8 cellular contexts compared by ENCODE assay signal in genomic region chr6:168956884-168957730, GRCh38.
DNase-seq lines count a peak whose midpoint lies in the region; ATAC-seq and TF ChIP-seq lines count a peak whose summit lies in the region.

No MANE protein-coding gene starts in this region.

- H3K9me3 ChIP-seq in neural cell (ENCODE audit: low read length): no peaks in the 10 kb centered on the region
- H3K9me3 ChIP-seq in upper lobe of left lung: no peaks in the 10 kb centered on the region

- H3K4me1 ChIP-seq in upper lobe of left lung: no peaks in the 10 kb centered on the region

- no peaks in the 10 kb centered on the region for H3K36me3 ChIP-seq in neural cell (ENCODE audit: insufficient read depth, low read length)
- no peaks in the 10 kb centered on the region for H3K36me3 ChIP-seq in upper lobe of left lung

- TF ChIP-seq EP300 in neural cell (conservative IDR thresholded peaks at IDR 0.05; ENCODE audit: poor library complexity, severe bottlenecking) (no peak), upper lobe of left lung (IDR thresholded peaks at IDR 0.05) (no peak)

- H3K4me3 ChIP-seq in fibroblast of the aortic adventitia (ENCODE audit: low read depth, low read length) (no peak overlapping the region), neural cell (ENCODE audit: low read length) (no peak overlapping the region), upper lobe of left lung (no peak overlapping the region)

- 59 to 61% methylated on average over 4 to 6 of the region's 6 CpGs for WGBS in upper lobe of left lung, 2 donors

- no peaks in the 10 kb centered on the region for H3K9me2 ChIP-seq in neural cell (ENCODE audit: insufficient read depth, low read length)

- no peak overlapping the region for H3K9ac ChIP-seq in neural cell (ENCODE audit: low read length)

- no peak overlapping the region for H3K4me2 ChIP-seq in neural cell (ENCODE audit: low read length)

- ATAC-seq in GM18867 (IDR thresholded peaks at IDR 0.05; ENCODE audit: unreplicated experiment) (peak; percentile 96), HG03439 (IDR thresholded peaks at IDR 0.05; ENCODE audit: unreplicated experiment) (peak; percentile 83), upper lobe of left lung (ENCODE audit: low FRiP score in 2 of 2) (peak; percentile 65 to 90)

- H3F3A ChIP-seq in neural cell (ENCODE audit: insufficient read depth, low read length, poor library complexity, severe bottlenecking): no peaks in the 10 kb centered on the region

- H3K27ac ChIP-seq in neural cell (ENCODE audit: low read length) (no peak overlapping the region), upper lobe of left lung (no peak overlapping the region)

- H2AFZ ChIP-seq in neural cell (ENCODE audit: low read depth, low read length): no peak overlapping the region

- no peaks in the 10 kb centered on the region for H3K79me2 ChIP-seq in neural cell (replicated peaks; ENCODE audit: insufficient read depth, low read length)

- TF ChIP-seq RAD21 in neural cell (conservative IDR thresholded peaks at IDR 0.05): peak; percentile 98

- TF ChIP-seq CTCF in fibroblast of the aortic adventitia (IDR thresholded peaks at IDR 0.05; ENCODE audit: insufficient read depth, low read length) (peak; percentile 92), neural cell (IDR thresholded peaks at IDR 0.05; ENCODE audit: poor library complexity, severe bottlenecking) (peak; percentile 95), upper lobe of left lung (IDR thresholded peaks at IDR 0.05) (peak in 5 of 6 experiments; percentile 52 to 66 (median 65))

- no peaks in the 10 kb centered on the region for H4K20me1 ChIP-seq in neural cell (ENCODE audit: insufficient read depth)

- no peak for TF ChIP-seq POLR2A in upper lobe of left lung (IDR thresholded peaks at IDR 0.05)

- peak; percentile 88 for DNase-seq in Ammon's horn (ENCODE audit: low spot score)
- peak; percentile 84 for DNase-seq in NCI-H748 treated with DMSO at 0.1 percent for 48 hours (lab: John Stamatoyannopoulos, UW)
- peak; percentile 7 for DNase-seq in activated T-cell treated with anti-CD3 and anti-CD28 coated beads for 4 hours
- peak; percentile 92 for DNase-seq in fibroblast of the aortic adventitia (ENCODE audit: low read depth)
- peak; percentile 37 to 56 for DNase-seq in upper lobe of left lung

- H3K27me3 ChIP-seq in neural cell (ENCODE audit: insufficient read depth, low read depth, low read length) (no peaks in the 10 kb centered on the region), upper lobe of left lung (no peaks in the 10 kb centered on the region)

TF ChIP-seq in neural cell, 6 proteins besides CTCF, POLR2A, EP300 and RAD21:
- TF ChIP-seq MXI1 (conservative IDR thresholded peaks at IDR 0.05; ENCODE audit: poor library complexity, severe bottlenecking) (no peak), EZH2 (IDR thresholded peaks at IDR 0.05; ENCODE audit: borderline replicate concordance, insufficient read depth, low read length, poor library complexity, severe bottlenecking) (no peak), SMC3 (conservative IDR thresholded peaks at IDR 0.05; ENCODE audit: poor library complexity) (peak; percentile 92), POLR2AphosphoS5 (IDR thresholded peaks at IDR 0.05) (no peak), TAF1 (IDR thresholded peaks at IDR 0.05; ENCODE audit: low read depth) (no peak)
- TF ChIP-seq, protein P1, sequence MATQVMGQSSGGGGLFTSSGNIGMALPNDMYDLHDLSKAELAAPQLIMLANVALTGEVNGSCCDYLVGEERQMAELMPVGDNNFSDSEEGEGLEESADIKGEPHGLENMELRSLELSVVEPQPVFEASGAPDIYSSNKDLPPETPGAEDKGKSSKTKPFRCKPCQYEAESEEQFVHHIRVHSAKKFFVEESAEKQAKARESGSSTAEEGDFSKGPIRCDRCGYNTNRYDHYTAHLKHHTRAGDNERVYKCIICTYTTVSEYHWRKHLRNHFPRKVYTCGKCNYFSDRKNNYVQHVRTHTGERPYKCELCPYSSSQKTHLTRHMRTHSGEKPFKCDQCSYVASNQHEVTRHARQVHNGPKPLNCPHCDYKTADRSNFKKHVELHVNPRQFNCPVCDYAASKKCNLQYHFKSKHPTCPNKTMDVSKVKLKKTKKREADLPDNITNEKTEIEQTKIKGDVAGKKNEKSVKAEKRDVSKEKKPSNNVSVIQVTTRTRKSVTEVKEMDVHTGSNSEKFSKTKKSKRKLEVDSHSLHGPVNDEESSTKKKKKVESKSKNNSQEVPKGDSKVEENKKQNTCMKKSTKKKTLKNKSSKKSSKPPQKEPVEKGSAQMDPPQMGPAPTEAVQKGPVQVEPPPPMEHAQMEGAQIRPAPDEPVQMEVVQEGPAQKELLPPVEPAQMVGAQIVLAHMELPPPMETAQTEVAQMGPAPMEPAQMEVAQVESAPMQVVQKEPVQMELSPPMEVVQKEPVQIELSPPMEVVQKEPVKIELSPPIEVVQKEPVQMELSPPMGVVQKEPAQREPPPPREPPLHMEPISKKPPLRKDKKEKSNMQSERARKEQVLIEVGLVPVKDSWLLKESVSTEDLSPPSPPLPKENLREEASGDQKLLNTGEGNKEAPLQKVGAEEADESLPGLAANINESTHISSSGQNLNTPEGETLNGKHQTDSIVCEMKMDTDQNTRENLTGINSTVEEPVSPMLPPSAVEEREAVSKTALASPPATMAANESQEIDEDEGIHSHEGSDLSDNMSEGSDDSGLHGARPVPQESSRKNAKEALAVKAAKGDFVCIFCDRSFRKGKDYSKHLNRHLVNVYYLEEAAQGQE (IDR thresholded peaks at IDR 0.05; ENCODE audit: borderline replicate concordance): no peak

Comparison
In these comparisons a context has a peak if more than half of its experiments do, and no peak if none do; other contexts are left out.
1. DNase-seq: peak in every context shown above with its lines; median percentile 92 in fibroblast of the aortic adventitia; 88 in Ammon's horn; 84 in NCI-H748 treated with DMSO at 0.1 percent for 48 hours; 46 in upper lobe of left lung; 7 in activated T-cell treated with anti-CD3 and anti-CD28 coated beads for 4 hours.